ENCODE assay signal across 19 cellular contexts in the genomic region with DNA sequence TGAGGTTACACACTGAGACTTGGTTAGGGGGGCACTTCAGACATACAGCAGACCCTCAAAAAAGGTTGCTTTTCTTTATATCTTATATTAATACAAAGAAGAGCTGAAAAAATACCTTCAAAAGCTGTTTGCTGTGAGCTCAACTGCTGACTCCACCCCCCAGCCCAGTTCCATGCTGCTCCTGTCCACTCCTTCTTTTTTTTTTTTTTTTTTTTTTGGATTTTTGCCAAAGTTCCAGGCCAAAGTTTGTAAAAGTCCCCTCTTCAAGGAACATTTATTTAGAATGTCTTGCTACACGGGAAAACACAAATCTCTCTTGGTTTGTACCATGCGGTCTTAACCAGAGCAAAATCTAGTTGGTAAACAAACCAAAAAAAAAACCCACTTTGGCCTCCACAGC.
DNase-seq lines count a peak whose midpoint lies in the region; TF ChIP-seq lines count a peak whose summit lies in the region.
"Had no signal": no experiment of that assay in that cellular context is flagged by ENCODE, and none has a peak within 500 bp of the region (broad histone marks: within the 10 kb centered on the region; RNA-seq: fewer than 3 reads in every experiment).

No MANE protein-coding gene starts in this region.

- 48 to 50% methylated on average over 2 of the region's 2 CpGs for WGBS in testis, 2 donors
- 58 to 69% (median 66%) methylated on average over 2 of the region's 2 CpGs for WGBS in spleen, 5 donors

- H3K27me3 Mint-ChIP-seq in CD8-positive, alpha-beta memory T cell = peaks cover 13 to 34% of the 10 kb centered on the region in 2 donors

- H3K9me3 Mint-ChIP-seq in CD8-positive, alpha-beta memory T cell = peaks cover 0 to 1% (median 0%) of the 10 kb centered on the region in 5 donors

- H3K4me1 Mint-ChIP-seq in CD8-positive, alpha-beta memory T cell = no peaks in the 10 kb centered on the region

- H3K4me3 ChIP-seq in testis (no peak overlapping the region), spleen (no peak overlapping the region)
- H3K4me3 ChIP-seq in CD8-positive, alpha-beta memory T cell (ENCODE audit: low read length) = no peak overlapping the region
- H3K4me3 ChIP-seq: ascending aorta, PC-9, tibial artery had no signal

- H3K9me3 ChIP-seq in testis = no peaks in the 10 kb centered on the region
- no peaks in the 10 kb centered on the region for H3K9me3 ChIP-seq in CD8-positive, alpha-beta memory T cell (ENCODE audit: low read length)
- no peaks in the 10 kb centered on the region for H3K9me3 ChIP-seq in spleen
- H3K9me3 ChIP-seq: ascending aorta, neutrophil, tibial artery had no signal

- CTCF ChIA-PET in CD8-positive, alpha-beta memory T cell (lab: Charles Lee) = no interaction called here

- DNase-seq in NCI-H146 (lab: John Stamatoyannopoulos, UW) (peak; percentile 41), NCI-H146 treated with DMSO at 0.1 percent for 48 hours (lab: John Stamatoyannopoulos, UW; ENCODE audit: unreplicated experiment) (no peak), astrocyte of the hippocampus (ENCODE audit: low read depth, low spot score) (peak; percentile 31), iris pigment epithelial cell (ENCODE audit: low read depth) (peak; percentile 41), testis (peak; percentile 71), spleen (no peak), ecto neural progenitor cell (ENCODE audit: low spot score) (no peak)
- DNase-seq in CD8-positive, alpha-beta memory T cell = no peak
- DNase-seq: activated CD4-positive, alpha-beta T cell treated with anti-CD3 and anti-CD28 coated beads for 48 hours; activated T-cell treated with anti-CD3 and anti-CD28 coated beads, Interleukin-2, amount 50 U/mL, for 48 hours; effector memory CD4-positive, alpha-beta T cell; Kasumi-1; kidney glomerular epithelial cell; NCI-H345; T-helper 2 cell had no signal

- TF ChIP-seq CTCF in testis (IDR thresholded peaks at IDR 0.05) = no peak
- no peak for TF ChIP-seq CTCF in spleen (IDR thresholded peaks at IDR 0.05 in 8 of 11, conservative IDR thresholded peaks at IDR 0.05 in 3 of 11)

- no peaks in the 10 kb centered on the region for H3K36me3 Mint-ChIP-seq in CD8-positive, alpha-beta memory T cell

- no peaks in the 10 kb centered on the region for H3K27me3 ChIP-seq in testis
- H3K27me3 ChIP-seq in CD8-positive, alpha-beta memory T cell (ENCODE audit: insufficient read depth, low read length, poor library complexity, severe bottlenecking) = no peaks in the 10 kb centered on the region
- H3K27me3 ChIP-seq in spleen (replicated peaks in 1 of 7) = no peaks in the 10 kb centered on the region
- H3K27me3 ChIP-seq: ascending aorta, neutrophil, tibial artery had no signal

- intact Hi-C loops in testis (cut with DNase I; ENCODE audit: low total_unique reads) (no loop called here), spleen (cut with DNase I; ENCODE audit: low total_unique reads) (no loop called here)

- TF ChIP-seq POLR2A in testis (IDR thresholded peaks at IDR 0.05) = no peak
- no peak for TF ChIP-seq POLR2A in spleen (IDR thresholded peaks at IDR 0.05)

- no peaks in the 10 kb centered on the region for H3K4me1 ChIP-seq in testis
- no peaks in the 10 kb centered on the region for H3K4me1 ChIP-seq in CD8-positive, alpha-beta memory T cell (ENCODE audit: insufficient read depth, low read length)
- H3K4me1 ChIP-seq in spleen = no peaks in the 10 kb centered on the region
- H3K4me1 ChIP-seq: ascending aorta had no signal

- no peak overlapping the region for H3K27ac Mint-ChIP-seq in CD8-positive, alpha-beta memory T cell

- H3K4me3 Mint-ChIP-seq in CD8-positive, alpha-beta memory T cell = no peak overlapping the region

- H3K27ac ChIP-seq in testis (no peak overlapping the region), spleen (no peak overlapping the region)
- no peak overlapping the region for H3K27ac ChIP-seq in CD8-positive, alpha-beta memory T cell (ENCODE audit: low read depth, low read length)
- H3K27ac ChIP-seq: ascending aorta, neutrophil, PC-9, tibial artery had no signal

- POLR2A ChIA-PET in CD8-positive, alpha-beta memory T cell (lab: Charles Lee) = no interaction called here

- H3K36me3 ChIP-seq in testis (ENCODE audit: low read depth, missing control alignments) = no peaks in the 10 kb centered on the region
- no peaks in the 10 kb centered on the region for H3K36me3 ChIP-seq in CD8-positive, alpha-beta memory T cell (ENCODE audit: insufficient read depth, low read length)
- H3K36me3 ChIP-seq in spleen = no peaks in the 10 kb centered on the region
- H3K36me3 ChIP-seq: ascending aorta, neutrophil, tibial artery had no signal

Comparison
In these comparisons a context has a peak if more than half of its experiments do, and no peak if none do; other contexts are left out.
1. DNase-seq: peak in NCI-H146 (single experiment), astrocyte of the hippocampus (single experiment), iris pigment epithelial cell (single experiment) and testis (single experiment); none in NCI-H146 treated with DMSO at 0.1 percent for 48 hours (single experiment), CD8-positive, alpha-beta memory T cell (0 of 5), spleen (single experiment) and ecto neural progenitor cell (single experiment).